Comparison of ENCODE assay signal across 10 cellular contexts in genomic region chr14:68363841-68364711, GRCh38.
DNase-seq lines count a peak whose midpoint lies in the region; ATAC-seq and TF ChIP-seq lines count a peak whose summit lies in the region.
"Had no signal": no experiment of that assay in that cellular context is flagged by ENCODE, and none has a peak within 500 bp of the region (broad histone marks: within the 10 kb centered on the region; RNA-seq: fewer than 3 reads in every experiment).

No MANE protein-coding gene starts in this region.

- peak overlapping the region; percentile 88 for H2BK5ac ChIP-seq in mesendoderm (ENCODE audit: low read length)

- no peaks in the 10 kb centered on the region for H3K79me1 ChIP-seq in mesendoderm (ENCODE audit: low read length)

- H3K27ac ChIP-seq in mesendoderm (ENCODE audit: low read depth, low read length): peak overlapping the region; percentile 82
- peak overlapping the region; percentile 83 for H3K27ac ChIP-seq in temporal lobe (ENCODE audit: low read depth, low read length)

- H2AK5ac ChIP-seq in mesendoderm (ENCODE audit: low read length): no peak overlapping the region

- no peak overlapping the region for H2BK15ac ChIP-seq in mesendoderm (replicated peaks; ENCODE audit: low read depth)

- peaks cover 6% of the 10 kb centered on the region for H3K36me3 Mint-ChIP-seq in endothelial cell (ENCODE audit: low read depth, unreplicated experiment)

- peak overlapping the region; percentile 76 for H3K9ac ChIP-seq in mesendoderm (ENCODE audit: low read length)

- peak overlapping the region; percentile 90 for H3K56ac ChIP-seq in mesendoderm (ENCODE audit: low read length)

- H3K27me3 Mint-ChIP-seq in endothelial cell (ENCODE audit: unreplicated experiment): peaks cover 7% of the 10 kb centered on the region
- H3K27me3 Mint-ChIP-seq: activated naive CD8-positive, alpha-beta T cell treated with anti-CD3 and anti-CD28 coated beads, Interleukin-2, amount 10 ng/mL, durations not matched to agents 7 days and 5 days had no signal

- DNase-seq in NCI-H2227 treated with DMSO at 0.1 percent for 48 hours (lab: John Stamatoyannopoulos, UW) (peak; percentile 74), endothelial cell (ENCODE audit: low spot score) (peak; percentile 73), mesendoderm (peak; percentile 97), NCI-H146 treated with DMSO at 0.1 percent for 48 hours (lab: John Stamatoyannopoulos, UW; ENCODE audit: unreplicated experiment) (no peak)
- DNase-seq in activated effector memory CD4-positive, alpha-beta T cell treated with anti-CD3 and anti-CD28 coated beads, Interleukin-2, amount 50 U/mL, for 16 hours: no peak
- DNase-seq: activated naive CD8-positive, alpha-beta T cell treated with anti-CD3 and anti-CD28 coated beads, Interleukin-2, amount 10 ng/mL, durations not matched to agents 7 days and 5 days; NCI-H2029 treated with DMSO at 0.1 percent for 48 hours had no signal

- no peak overlapping the region for H4K8ac ChIP-seq in mesendoderm (ENCODE audit: low read depth, low read length)

- peak overlapping the region; percentile 2 for H3K23ac ChIP-seq in mesendoderm (ENCODE audit: low read length)

- no peaks in the 10 kb centered on the region for H3K36me3 ChIP-seq in mesendoderm (ENCODE audit: control insufficient read depth, insufficient read depth, low read length)

- H3K79me2 ChIP-seq in mesendoderm (ENCODE audit: control insufficient read depth, insufficient read depth, low read length): no peaks in the 10 kb centered on the region

- ATAC-seq in GM19035 (IDR thresholded peaks at IDR 0.05; ENCODE audit: unreplicated experiment) (no peak), HG02852 (IDR thresholded peaks at IDR 0.05; ENCODE audit: unreplicated experiment) (no peak)

- H3K4ac ChIP-seq in mesendoderm (ENCODE audit: low read depth, low read length): peak overlapping the region; percentile 19

- H3K4me3 ChIP-seq in mesendoderm (ENCODE audit: low read length): peak overlapping the region; percentile 9

- peak overlapping the region; percentile 23 for H3K4me3 Mint-ChIP-seq in endothelial cell (ENCODE audit: unreplicated experiment)
- H3K4me3 Mint-ChIP-seq: activated naive CD8-positive, alpha-beta T cell treated with anti-CD3 and anti-CD28 coated beads, Interleukin-2, amount 10 ng/mL, durations not matched to agents 7 days and 5 days had no signal

- peak overlapping the region; percentile 99 for H3K27ac Mint-ChIP-seq in endothelial cell (ENCODE audit: unreplicated experiment)
- H3K27ac Mint-ChIP-seq: activated naive CD8-positive, alpha-beta T cell treated with anti-CD3 and anti-CD28 coated beads, Interleukin-2, amount 10 ng/mL, durations not matched to agents 7 days and 5 days had no signal

- TF ChIP-seq CTCF in endothelial cell (IDR thresholded peaks at IDR 0.05; ENCODE audit: unreplicated experiment): no peak

- H4K5ac ChIP-seq in mesendoderm (ENCODE audit: low read length): peak overlapping the region; percentile 76

- no peak overlapping the region for H2BK120ac ChIP-seq in mesendoderm (ENCODE audit: low read depth, low read length)

- peak overlapping the region; percentile 82 for H3K4me2 ChIP-seq in mesendoderm (ENCODE audit: low read length)

- no peaks in the 10 kb centered on the region for H3K27me3 ChIP-seq in mesendoderm (ENCODE audit: insufficient read depth, low read length, poor library complexity)

- H3K9me3 Mint-ChIP-seq in endothelial cell (ENCODE audit: unreplicated experiment): no peaks in the 10 kb centered on the region
- H3K9me3 Mint-ChIP-seq: activated naive CD8-positive, alpha-beta T cell treated with anti-CD3 and anti-CD28 coated beads, Interleukin-2, amount 10 ng/mL, durations not matched to agents 7 days and 5 days had no signal

- no CpG with 5 or more reads among the region's 34 CpGs for WGBS in mesendoderm (ENCODE audit: extremely low coverage, insufficient coverage, low lambda C conversion rate)

- peak overlapping the region; percentile 51 for H3K18ac ChIP-seq in mesendoderm (ENCODE audit: low read length)

- peaks cover 52% of the 10 kb centered on the region for H3K4me1 Mint-ChIP-seq in endothelial cell (ENCODE audit: unreplicated experiment)

- no peaks in the 10 kb centered on the region for H3K4me1 ChIP-seq in mesendoderm (ENCODE audit: control insufficient read depth, low read depth, low read length)

Comparison
In these comparisons a context has a peak if more than half of its experiments do, and no peak if none do; other contexts are left out.
1. DNase-seq: peak in NCI-H2227 treated with DMSO at 0.1 percent for 48 hours (single experiment), endothelial cell (single experiment) and mesendoderm (single experiment); none in activated effector memory CD4-positive, alpha-beta T cell treated with anti-CD3 and anti-CD28 coated beads, Interleukin-2, amount 50 U/mL, for 16 hours (single experiment) and NCI-H146 treated with DMSO at 0.1 percent for 48 hours (single experiment).